ENCODE assay signal across 8 cellular contexts in genomic region chr6:111843347-111844147, GRCh38. TPM values are rescaled to one million over a fixed set of nuclear protein-coding genes. Genes with fewer than 3 reads are reported as not detected.
A peak's percentile ranks its signal among the peaks of the same experiment; 100 is the strongest.
DNase-seq lines count a peak whose midpoint lies in the region; ATAC-seq and TF ChIP-seq lines count a peak whose summit lies in the region.

No MANE protein-coding gene starts in this region.

- H3K36me3 ChIP-seq in heart left ventricle (peaks cover 0 to 7% (median 0%) of the 10 kb centered on the region in 9 donors), vagina (no peaks in the 10 kb centered on the region)

- H3K4me3 Mint-ChIP-seq in activated CD4-positive, alpha-beta memory T cell treated with anti-CD3 and anti-CD28 coated beads, Interleukin-2, amount 10 ng/mL, durations not matched to agents 7 days and 5 days, result no peak overlapping the region

- H3K9me3 ChIP-seq in heart left ventricle (no peaks in the 10 kb centered on the region), vagina (no peaks in the 10 kb centered on the region)

- H3K27ac Mint-ChIP-seq in activated CD4-positive, alpha-beta memory T cell treated with anti-CD3 and anti-CD28 coated beads, Interleukin-2, amount 10 ng/mL, durations not matched to agents 7 days and 5 days, result no peak overlapping the region

- H3K9me3 Mint-ChIP-seq in activated CD4-positive, alpha-beta memory T cell treated with anti-CD3 and anti-CD28 coated beads, Interleukin-2, amount 10 ng/mL, durations not matched to agents 7 days and 5 days, result no peaks in the 10 kb centered on the region

- H3K4me3 ChIP-seq in heart left ventricle, result no peak overlapping the region
- H3K4me3 ChIP-seq in vagina, result no peak overlapping the region

- DNase-seq in M059J (ENCODE audit: low read depth) (peak; percentile 18), heart left ventricle (no peak), vagina (ENCODE audit: extremely low spot score in 2 of 2) (no peak), posterior vena cava (ENCODE audit: low spot score) (no peak)
- DNase-seq in activated CD4-positive, alpha-beta memory T cell treated with anti-CD3 and anti-CD28 coated beads, Interleukin-2, amount 10 ng/mL, durations not matched to agents 7 days and 5 days, result peak; percentile 81
- DNase-seq in stimulated activated CD8-positive, alpha-beta memory T cell treated with anti-CD3 and anti-CD28 coated beads, Interleukin-4, amount 100 ng/mL, for 24 hours (ENCODE audit: low read depth), result peak; percentile 49

- POLR2A ChIA-PET in activated CD4-positive, alpha-beta memory T cell treated with anti-CD3 and anti-CD28 coated beads, Interleukin-2, amount 10 ng/mL, durations not matched to agents 7 days and 5 days (lab: Charles Lee), result interaction anchor here (0.8 to 3.6 kb wide), 26 partner anchors 10 to 861 kb away, joined by 3 to 31 read pairs (median 6); partner anchors contain the start of genes FYN and RPF2

- ATAC-seq in heart left ventricle (peak; percentile 45 to 74 (median 50)), HG02870 (IDR thresholded peaks at IDR 0.05; ENCODE audit: unreplicated experiment) (no peak), HG02981 (IDR thresholded peaks at IDR 0.05; ENCODE audit: unreplicated experiment) (no peak)

- no peaks in the 10 kb centered on the region for H3K27me3 Mint-ChIP-seq in activated CD4-positive, alpha-beta memory T cell treated with anti-CD3 and anti-CD28 coated beads, Interleukin-2, amount 10 ng/mL, durations not matched to agents 7 days and 5 days

- peaks cover 19% of the 10 kb centered on the region for H3K4me1 Mint-ChIP-seq in activated CD4-positive, alpha-beta memory T cell treated with anti-CD3 and anti-CD28 coated beads, Interleukin-2, amount 10 ng/mL, durations not matched to agents 7 days and 5 days

- H3K27me3 ChIP-seq in heart left ventricle (no peaks in the 10 kb centered on the region), vagina (no peaks in the 10 kb centered on the region)

- H3K27ac ChIP-seq in heart left ventricle (peak overlapping the region in 7 of 12 donors; percentile 15 to 84 (median 52)), vagina (no peak overlapping the region)

- WGBS in heart left ventricle, 4 donors, result 41 to 56% (median 50%) methylated on average over 7 of the region's 7 CpGs

- H3K4me1 ChIP-seq in heart left ventricle (peaks cover 12 to 96% (median 79%) of the 10 kb centered on the region in 12 donors), vagina (peaks cover 71% of the 10 kb centered on the region)

- no peak for TF ChIP-seq POLR2A in heart left ventricle (IDR thresholded peaks at IDR 0.05)
- no peak for TF ChIP-seq POLR2A in vagina (IDR thresholded peaks at IDR 0.05)

- intact Hi-C loops in heart left ventricle (cut with DNase I) (loop anchor here in 1 of 10 donors (5.0 kb wide), 1 partner anchor 384 kb away; no protein-coding TSS in a partner anchor), vagina (cut with DNase I) (no loop called here), posterior vena cava (cut with DNase I) (no loop called here)

- CTCF ChIA-PET in activated CD4-positive, alpha-beta memory T cell treated with anti-CD3 and anti-CD28 coated beads, Interleukin-2, amount 10 ng/mL, durations not matched to agents 7 days and 5 days (lab: Charles Lee), result interaction anchor here (0.7 to 3.2 kb wide), 16 partner anchors 10 to 200 kb away, joined by 3 to 17 read pairs (median 4); partner anchors contain the start of gene FYN

- H3K36me3 Mint-ChIP-seq in activated CD4-positive, alpha-beta memory T cell treated with anti-CD3 and anti-CD28 coated beads, Interleukin-2, amount 10 ng/mL, durations not matched to agents 7 days and 5 days (ENCODE audit: low read depth), result peaks cover 38% of the 10 kb centered on the region

- TF ChIP-seq CTCF in heart left ventricle (IDR thresholded peaks at IDR 0.05) (no peak), vagina (IDR thresholded peaks at IDR 0.05) (no peak)

RNA-seq across cellular contexts. Expression of gene FYN, which starts 29.7 kb away (rescaled TPM):
- total RNA-seq in M059J (2014; rRNA removed; shearing (Covaris generic)), result 37.7 and 63.4 TPM in 2 replicates
- total RNA-seq in activated CD4-positive, alpha-beta memory T cell treated with anti-CD3 and anti-CD28 coated beads, Interleukin-2, amount 10 ng/mL, durations not matched to agents 7 days and 5 days, result 100 to 1,000 TPM; 201 to 208 TPM
- total RNA-seq in heart left ventricle, result 10 to 100 TPM; 28.1 to 72.4 (median 56.6) TPM
- 10 to 100 TPM; 14.7 to 29.4 TPM for polyA plus RNA-seq in heart left ventricle
- 130 TPM for total RNA-seq in vagina
- total RNA-seq in posterior vena cava, result 10 to 100 TPM; 87.0 to 94.7 TPM

Comparison
In these comparisons a context has a peak if more than half of its experiments do, and no peak if none do; other contexts are left out.
1. DNase-seq: peak in M059J (single experiment), activated CD4-positive, alpha-beta memory T cell treated with anti-CD3 and anti-CD28 coated beads, Interleukin-2, amount 10 ng/mL, durations not matched to agents 7 days and 5 days (single experiment) and stimulated activated CD8-positive, alpha-beta memory T cell treated with anti-CD3 and anti-CD28 coated beads, Interleukin-4, amount 100 ng/mL, for 24 hours (single experiment); none in heart left ventricle (0 of 5), vagina (0 of 2) and posterior vena cava (single experiment).
2. ATAC-seq: peak in heart left ventricle (4 of 4); none in HG02870 (single experiment) and HG02981 (single experiment).